ENCODE assay signal across 32 cellular contexts in the genomic region with DNA sequence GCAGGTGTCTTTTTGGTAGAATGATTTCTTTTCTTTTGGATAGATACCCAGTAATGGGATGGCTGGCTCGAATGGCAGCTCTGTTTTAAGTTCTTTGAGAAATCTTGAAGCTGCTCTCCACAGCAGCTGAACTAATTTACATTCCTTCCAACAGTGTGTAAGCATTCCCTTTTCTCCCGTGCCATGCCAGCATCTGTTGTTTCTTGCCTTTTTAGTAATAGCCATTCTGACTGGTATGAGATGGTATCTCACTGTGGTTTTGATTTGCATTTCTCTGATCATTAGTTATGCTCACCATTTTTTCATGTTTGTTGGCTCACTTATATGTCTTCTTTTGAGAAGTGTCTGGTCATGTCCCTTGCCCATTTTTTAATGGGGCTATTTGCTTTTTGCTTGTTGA.
A peak's percentile ranks its signal among the peaks of the same experiment; 100 is the strongest.
DNase-seq lines count a peak whose midpoint lies in the region; FAIRE-seq and TF ChIP-seq lines count a peak whose summit lies in the region.
"Had no signal": no experiment of that assay in that cellular context is flagged by ENCODE, and none has a peak within 500 bp of the region (broad histone marks: within the 10 kb centered on the region; RNA-seq: fewer than 3 reads in every experiment).

No MANE protein-coding gene starts in this region.

- peak overlapping the region; percentile 33 for H2AFZ ChIP-seq in keratinocyte (ENCODE audit: control insufficient read depth, low read length)

- POLR2A ChIA-PET in Caco-2 (lab: Charles Lee) = no interaction called here

- intact Hi-C loops in stomach (cut with DNase I; ENCODE audit: low total_unique reads) = no loop called here
- intact Hi-C loops in Caco-2 (cut with micrococcal nuclease; ENCODE audit: unreplicated experiment) = no loop called here

- H3K4me3 ChIP-seq in keratinocyte (ENCODE audit: control insufficient read depth in 2 of 3, extremely low read depth in 1 of 3, insufficient read depth in 2 of 3, low read depth in 1 of 3, low read length in 3 of 3) = no peak overlapping the region
- no peak overlapping the region for H3K4me3 ChIP-seq in stomach
- no peak overlapping the region for H3K4me3 ChIP-seq in Caco-2 (ENCODE audit: low read depth, low read length)
- no peak overlapping the region for H3K4me3 ChIP-seq in coronary artery
- H3K4me3 ChIP-seq: breast epithelium, heart right ventricle, K562, MG63, psoas muscle, tibial nerve had no signal

- no peak overlapping the region for H3K4me2 ChIP-seq in keratinocyte (ENCODE audit: control insufficient read depth, extremely low read depth, insufficient read depth, low read depth, low read length)
- H3K4me2 ChIP-seq: SK-N-SH had no signal

- FAIRE-seq in keratinocyte (lab: Jason Lieb, UNC) = peak; percentile 61
- FAIRE-seq: K562, TTC549 had no signal

- H3K9me3 ChIP-seq in keratinocyte (ENCODE audit: control insufficient read depth, low read depth, low read length) = no peaks in the 10 kb centered on the region
- no peaks in the 10 kb centered on the region for H3K9me3 ChIP-seq in stomach
- no peaks in the 10 kb centered on the region for H3K9me3 ChIP-seq in Caco-2
- H3K9me3 ChIP-seq: heart right ventricle, MG63, psoas muscle, tibial nerve had no signal

- no peak for TF ChIP-seq POLR2A in stomach (IDR thresholded peaks at IDR 0.05)

- no peaks in the 10 kb centered on the region for H3K27me3 Mint-ChIP-seq in chondrocyte (ENCODE audit: low read depth)
- H3K27me3 Mint-ChIP-seq in Caco-2 (ENCODE audit: insufficient read depth, unreplicated experiment) = no peaks in the 10 kb centered on the region
- H3K27me3 Mint-ChIP-seq: T-helper 17 cell had no signal

- peak overlapping the region; percentile 65 for H3K27ac Mint-ChIP-seq in chondrocyte (ENCODE audit: unreplicated experiment)
- no peak overlapping the region for H3K27ac Mint-ChIP-seq in Caco-2 (ENCODE audit: unreplicated experiment)
- H3K27ac Mint-ChIP-seq: activated T-cell treated with anti-CD3 and anti-CD28 coated beads, Interleukin-2, amount 50 U/mL, for 72 hours; mesothelial cell of epicardium; naive thymus-derived CD8-positive, alpha-beta T cell; T-helper 17 cell had no signal

- H3K4me1 Mint-ChIP-seq in chondrocyte (ENCODE audit: low read depth) (peaks cover 44% of the 10 kb centered on the region), Caco-2 (ENCODE audit: low read depth, unreplicated experiment) (no peaks in the 10 kb centered on the region)

- CTCF ChIA-PET in Caco-2 (lab: Charles Lee) = no interaction called here

- no TSS peak for BruUV-seq in Caco-2 (replicated peaks; lab: Mats Ljungman, UMichigan)

- no peaks in the 10 kb centered on the region for H4K20me1 ChIP-seq in keratinocyte (ENCODE audit: control insufficient read depth, extremely low read depth, insufficient read depth, low read length)

- H3K9me3 Mint-ChIP-seq in chondrocyte (ENCODE audit: low read depth) = peaks cover 7% of the 10 kb centered on the region
- H3K9me3 Mint-ChIP-seq in Caco-2 (ENCODE audit: unreplicated experiment) = peaks cover 11% of the 10 kb centered on the region

- TF ChIP-seq CTCF in chondrocyte (IDR thresholded peaks at IDR 0.05) (peak; percentile 8), keratinocyte (optimal IDR thresholded peaks at IDR 0.05 in 1 of 3, IDR thresholded peaks at IDR 0.05 in 1 of 3, conservative IDR thresholded peaks at IDR 0.05 in 1 of 3; ENCODE audit: extremely low read depth in 1 of 3, insufficient read depth in 2 of 3, low read length in 3 of 3) (no peak), stomach (IDR thresholded peaks at IDR 0.05) (no peak), Caco-2 (IDR thresholded peaks at IDR 0.05; ENCODE audit: insufficient read depth in 1 of 2, low read depth in 1 of 2, low read length in 1 of 2, severe bottlenecking in 1 of 2, unreplicated experiment in 1 of 2) (no peak), coronary artery (IDR thresholded peaks at IDR 0.05) (no peak)

- dilution Hi-C loops in keratinocyte (cut with MboI; ENCODE audit: extremely low pct_ligation_motif_present, low sequenced_read_pairs) = no loop called here

- TF ChIP-seq EP300 in stomach (IDR thresholded peaks at IDR 0.05) = no peak

- no peak overlapping the region for H3K27ac ChIP-seq in keratinocyte (ENCODE audit: control insufficient read depth, insufficient read depth, low read length)
- no peak overlapping the region for H3K27ac ChIP-seq in stomach
- no peak overlapping the region for H3K27ac ChIP-seq in coronary artery
- H3K27ac ChIP-seq: breast epithelium, heart right ventricle, psoas muscle had no signal

- H3K36me3 Mint-ChIP-seq in chondrocyte (ENCODE audit: low read depth) (peaks cover 3% of the 10 kb centered on the region), Caco-2 (ENCODE audit: insufficient read depth, unreplicated experiment) (peaks cover 6% of the 10 kb centered on the region)
- H3K36me3 Mint-ChIP-seq: mesothelial cell of epicardium; naive thymus-derived CD8-positive, alpha-beta T cell had no signal

- H3K9me1 ChIP-seq in keratinocyte (ENCODE audit: control insufficient read depth, extremely low read depth, insufficient read depth, low read length) = no peaks in the 10 kb centered on the region

- DNase-seq in RPMI7951 (ENCODE audit: low read depth) = peak; percentile 80
- DNase-seq in chondrocyte (ENCODE audit: low spot score) = no peak
- DNase-seq in keratinocyte (ENCODE audit: low read depth, low spot score) = no peak
- DNase-seq in stomach = no peak
- no peak for DNase-seq in Caco-2
- no peak for DNase-seq in coronary artery (ENCODE audit: low spot score)
- no peak for DNase-seq in activated CD4-positive, alpha-beta T cell treated with anti-CD3 and anti-CD28 coated beads for 4 hours
- DNase-seq: activated CD4-positive, alpha-beta T cell treated with anti-CD3 and anti-CD28 coated beads, Interleukin-2, amount 50 U/mL, for 48 hours; activated naive CD4-positive, alpha-beta T cell; activated T-cell treated with anti-CD3 and anti-CD28 coated beads, Interleukin-2, amount 50 U/mL, for 72 hours; effector CD8-positive, alpha-beta T cell; erythroblast; foreskin melanocyte; H7; heart right ventricle; kidney glomerular epithelial cell; MG63; naive thymus-derived CD8-positive, alpha-beta T cell; NCI-H1930; NCI-H2171 treated with DMSO at 0.1 percent for 48 hours; NCI-H510A; NK-92 treated with Interleukin-12 subunit alpha and Interleukin-12 subunit beta, amount 100 ng/mL, for 24 hours; nucleus accumbens; psoas muscle; SK-N-SH; stimulated activated CD4-positive, alpha-beta T cell treated with anti-CD3 and anti-CD28 coated beads, Interleukin-4, amount 100 ng/mL, for 1 hour; T-helper 17 cell had no signal

- 29 to 71% (median 48%) methylated on average over 2 of the region's 2 CpGs for WGBS in stomach, 5 donors

- H3K9ac ChIP-seq in keratinocyte (ENCODE audit: control insufficient read depth, extremely low read depth, insufficient read depth, low read length) = no peak overlapping the region
- H3K9ac ChIP-seq: SK-N-SH had no signal

- no peaks in the 10 kb centered on the region for H3K79me2 ChIP-seq in keratinocyte (ENCODE audit: control insufficient read depth, insufficient read depth, low read length)

- H3K36me3 ChIP-seq in keratinocyte (ENCODE audit: control insufficient read depth in 2 of 2, extremely low read depth in 1 of 2, insufficient read depth in 2 of 2, low read length in 2 of 2) (no peaks in the 10 kb centered on the region), stomach (no peaks in the 10 kb centered on the region), Caco-2 (ENCODE audit: control insufficient read depth, insufficient read depth, low read length) (no peaks in the 10 kb centered on the region)
- H3K36me3 ChIP-seq: breast epithelium, heart right ventricle, MG63, tibial nerve had no signal

- no peak overlapping the region for H3K4me3 Mint-ChIP-seq in chondrocyte (ENCODE audit: unreplicated experiment)
- no peak overlapping the region for H3K4me3 Mint-ChIP-seq in Caco-2 (ENCODE audit: unreplicated experiment)
- H3K4me3 Mint-ChIP-seq: activated T-cell treated with anti-CD3 and anti-CD28 coated beads, Interleukin-2, amount 50 U/mL, for 72 hours; mesothelial cell of epicardium; naive thymus-derived CD8-positive, alpha-beta T cell; T-helper 17 cell had no signal

- no peaks in the 10 kb centered on the region for H3K27me3 ChIP-seq in keratinocyte (ENCODE audit: control insufficient read depth, extremely low read depth, insufficient read depth, low read length)
- H3K27me3 ChIP-seq in stomach = no peaks in the 10 kb centered on the region
- H3K27me3 ChIP-seq in Caco-2 (replicated peaks; ENCODE audit: control insufficient read depth, insufficient read depth, low read length) = no peaks in the 10 kb centered on the region
- H3K27me3 ChIP-seq: breast epithelium, heart right ventricle, MG63, tibial nerve had no signal

- no peaks in the 10 kb centered on the region for H3K4me1 ChIP-seq in keratinocyte (ENCODE audit: control insufficient read depth, extremely low read depth, insufficient read depth, low read length)
- H3K4me1 ChIP-seq in stomach = peaks cover 0 to 10% (median 5%) of the 10 kb centered on the region in 4 donors
- no peaks in the 10 kb centered on the region for H3K4me1 ChIP-seq in Caco-2
- H3K4me1 ChIP-seq: breast epithelium had no signal
